16 cellular contexts compared by ENCODE assay signal in the genomic region with DNA sequence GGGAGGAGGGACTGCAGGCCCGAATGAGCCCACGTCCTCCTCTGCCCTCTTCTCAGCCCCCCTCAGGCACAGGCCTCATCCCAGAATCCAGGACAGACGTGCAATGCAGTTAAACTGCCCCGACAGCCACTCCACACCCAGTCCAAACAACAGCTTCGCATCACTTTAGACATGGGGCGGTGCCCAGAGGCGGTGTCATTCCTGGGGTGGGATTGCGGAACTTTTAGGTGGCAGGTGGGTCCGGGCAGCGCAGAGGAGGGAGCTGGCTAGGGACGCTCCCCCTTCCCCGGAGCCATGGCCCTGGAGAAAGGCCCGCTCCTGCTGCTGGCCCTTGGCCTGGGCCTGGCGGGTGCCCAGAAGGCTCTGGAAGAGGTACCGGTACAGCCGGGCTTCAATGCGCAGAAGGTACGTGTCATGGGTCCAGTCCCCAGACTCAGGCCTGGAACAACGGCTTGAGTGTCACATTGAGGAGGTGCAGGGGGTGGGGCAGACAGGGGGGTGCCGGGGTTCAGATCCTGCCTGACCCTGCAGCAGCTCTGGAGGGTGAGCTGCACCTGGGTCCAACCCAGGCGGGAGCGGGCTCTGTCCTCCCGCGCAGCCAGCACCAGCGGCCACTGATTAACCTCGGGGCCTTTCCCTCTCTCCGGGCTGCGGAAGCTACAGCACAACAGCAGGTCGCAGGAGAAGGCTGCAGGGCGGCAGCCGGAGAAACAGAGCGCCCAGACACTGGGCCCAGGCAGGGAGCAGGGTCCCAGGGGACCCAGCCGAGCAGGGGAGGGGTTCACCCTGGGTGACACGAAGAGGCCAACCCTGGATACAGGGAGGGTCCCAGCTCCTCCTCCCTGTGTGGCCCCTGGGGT. TPM values are rescaled to one million over a fixed set of nuclear protein-coding genes. Genes with fewer than 3 reads are reported as not detected.
DNase-seq lines count a peak whose midpoint lies in the region; ATAC-seq and TF ChIP-seq lines count a peak whose summit lies in the region.
"Had no signal": no experiment of that assay in that cellular context is flagged by ENCODE, and none has a peak within 500 bp of the region (broad histone marks: within the 10 kb centered on the region; RNA-seq: fewer than 3 reads in every experiment).

No MANE protein-coding gene starts in this region.

- POLR2A ChIA-PET in HEK293T (lab: Yijun Ruan, JAX), result no interaction called here

- TF ChIP-seq CTCF in BE2C (IDR thresholded peaks at IDR 0.05; ENCODE audit: low read depth, low read length), result no peak

- no peak overlapping the region for H3K4me3 ChIP-seq in BE2C (ENCODE audit: low read depth, low read length)
- H3K4me3 ChIP-seq: GM12878, K562 had no signal

- DNase-seq in BE2C (peak; percentile 27), D341Med (ENCODE audit: low spot score) (peak; percentile 33), HEK293T (ENCODE audit: extremely low spot score) (peak; percentile 4), iPS-NIHi11 (ENCODE audit: low spot score) (peak; percentile 47), C1 segment of cervical spinal cord (lab: John Stamatoyannopoulos, UW) (no peak)
- DNase-seq in stimulated activated naive CD8-positive, alpha-beta T cell treated with anti-CD3 and anti-CD28 coated beads, Interleukin-15, Interleukin-2, amounts not matched to agents 100 U/mL and 50 U/mL, for 24 hours, result no peak
- DNase-seq: GF-D8, NCI-H1105, NCI-H1694, NCI-H2081 treated with DMSO at 0.1 percent for 48 hours, NCI-H446 treated with DMSO at 0.1 percent for 48 hours, Right ventricle myocardium superior had no signal

- no peaks in the 10 kb centered on the region for H3K27me3 ChIP-seq in BE2C

- H3K9me3 ChIP-seq in BE2C, result no peaks in the 10 kb centered on the region; the same call in 1 of the 2 replicates

- ATAC-seq in HG03378 (IDR thresholded peaks at IDR 0.05; ENCODE audit: unreplicated experiment), result no peak
- no peak for ATAC-seq in stimulated activated naive CD8-positive, alpha-beta T cell treated with anti-CD3 and anti-CD28 coated beads, Interleukin-15, Interleukin-2, amounts not matched to agents 100 U/mL and 50 U/mL, for 24 hours
- no peak for ATAC-seq in GM19395 (IDR thresholded peaks at IDR 0.05; ENCODE audit: unreplicated experiment)
- ATAC-seq: GM12878, K562 had no signal

- H3K36me3 ChIP-seq in BE2C, result no peaks in the 10 kb centered on the region

- CTCF ChIA-PET in HEK293T (lab: Yijun Ruan, JAX), result no interaction called here

- H3K4me1 ChIP-seq in BE2C, result no peaks in the 10 kb centered on the region; the same call in 1 of the 2 replicates

TF ChIP-seq in HEK293T, 16 proteins besides CTCF, POLR2A, EP300 and RAD21:
- TF ChIP-seq FOXK2 (IDR thresholded peaks at IDR 0.05) (no peak), NFRKB (IDR thresholded peaks at IDR 0.05) (no peak), SP1 (IDR thresholded peaks at IDR 0.05) (no peak), SUZ12 (IDR thresholded peaks at IDR 0.05) (no peak), CTBP1 (IDR thresholded peaks at IDR 0.05; ENCODE audit: borderline replicate concordance) (no peak), L3MBTL2 (conservative IDR thresholded peaks at IDR 0.05) (no peak), FOXA1 (IDR thresholded peaks at IDR 0.05) (no peak), ARNT (IDR thresholded peaks at IDR 0.05) (no peak), FOXM1 (IDR thresholded peaks at IDR 0.05; ENCODE audit: borderline replicate concordance) (no peak), ELF4 (IDR thresholded peaks at IDR 0.05) (no peak)

RNA-seq across cellular contexts. Expression of a gene that starts 25.2 kb away (rescaled TPM):
- not detected for polyA plus RNA-seq in BE2C (2012; ENCODE audit: insufficient read depth, insufficient read length, low read depth)
- polyA plus RNA-seq: GM12878, K562 had no signal

RNA-seq across cellular contexts. Expression of a gene that starts 48.9 kb away (rescaled TPM):
- polyA plus RNA-seq in BE2C (2012; ENCODE audit: insufficient read depth, insufficient read length, low read depth), result not detected
- polyA plus RNA-seq: GM12878, K562 had no signal

RNA-seq across cellular contexts. Expression of a gene that starts 52.6 kb away (rescaled TPM):
- not detected for polyA plus RNA-seq in BE2C (2012; ENCODE audit: insufficient read depth, insufficient read length, low read depth)
- polyA plus RNA-seq: GM12878 had no signal

Comparison
In these comparisons a context has a peak if more than half of its experiments do, and no peak if none do; other contexts are left out.
1. DNase-seq: peak in BE2C (single experiment), D341Med (single experiment), HEK293T (single experiment) and iPS-NIHi11 (single experiment); none in C1 segment of cervical spinal cord (0 of 14) and stimulated activated naive CD8-positive, alpha-beta T cell treated with anti-CD3 and anti-CD28 coated beads, Interleukin-15, Interleukin-2, amounts not matched to agents 100 U/mL and 50 U/mL, for 24 hours (single experiment).